8 cellular contexts compared by ENCODE assay signal in genomic region chr2:102736607-102737409, GRCh38. TPM values are rescaled to one million over a fixed set of nuclear protein-coding genes. Genes with fewer than 3 reads are reported as not detected.
DNase-seq lines count a peak whose midpoint lies in the region; ATAC-seq, FAIRE-seq and TF ChIP-seq lines count a peak whose summit lies in the region.

No MANE protein-coding gene starts in this region.

- peak; percentile 7 for DNase-seq in NCI-H2107 (lab: John Stamatoyannopoulos, UW)
- peak; percentile 73 to 82 (median 74) for DNase-seq in activated CD4-positive, CD25-positive, alpha-beta regulatory T cell (lab: John Stamatoyannopoulos, UW)
- DNase-seq in central memory CD8-positive, alpha-beta T cell (ENCODE audit: low spot score in 2 of 2): peak; percentile 63 to 76
- peak; percentile 93 for DNase-seq in kidney
- peak; percentile 62 to 80 for DNase-seq in stimulated activated CD4-positive, alpha-beta T cell treated with anti-CD3 and anti-CD28 coated beads, Interleukin-15, amount 100 ng/mL, for 48 hours (ENCODE audit: low read depth in 2 of 2)

- H3K27me3 Mint-ChIP-seq in central memory CD8-positive, alpha-beta T cell: no peaks in the 10 kb centered on the region

- peaks cover 14% of the 10 kb centered on the region for H3K79me2 ChIP-seq in ACC112 (ENCODE audit: control insufficient read depth, insufficient read depth, low read length, unreplicated experiment)

- H3K4me1 Mint-ChIP-seq in central memory CD8-positive, alpha-beta T cell: peaks cover 37% of the 10 kb centered on the region

- peak overlapping the region; percentile 88 for H3K4me3 ChIP-seq in ACC112 (ENCODE audit: low read depth, low read length)
- peak overlapping the region; percentile 92 to 93 for H3K4me3 ChIP-seq in kidney (ENCODE audit: low read length in 2 of 2)

- ATAC-seq in GM18508 (IDR thresholded peaks at IDR 0.05; ENCODE audit: insufficient read depth, unreplicated experiment) (peak; percentile 59), HG02970 (IDR thresholded peaks at IDR 0.05; ENCODE audit: low FRiP score, unreplicated experiment) (peak; percentile 94)
- peak; percentile 84 for ATAC-seq in central memory CD8-positive, alpha-beta T cell (replicated peaks; ENCODE audit: extremely low read depth, poor library complexity, severe bottlenecking)

- peak overlapping the region; percentile 92 for H3K27ac Mint-ChIP-seq in central memory CD8-positive, alpha-beta T cell (ENCODE audit: low read depth)

- peak overlapping the region; percentile 99 for H2AFZ ChIP-seq in ACC112 (ENCODE audit: low read length, unreplicated experiment)

- H3K27ac ChIP-seq in ACC112 (ENCODE audit: low read depth, low read length) (no peak overlapping the region), kidney (ENCODE audit: low read depth in 2 of 2, low read length in 2 of 2) (peak overlapping the region; percentile 75 to 82)

- peak overlapping the region; percentile 76 to 77 for H3K9ac ChIP-seq in kidney (ENCODE audit: low read length in 2 of 2)

- H3K4me3 Mint-ChIP-seq in central memory CD8-positive, alpha-beta T cell: peak overlapping the region; percentile 94

- H3K9me3 ChIP-seq in kidney (ENCODE audit: control insufficient read depth in 1 of 2, low read length in 2 of 2): no peaks in the 10 kb centered on the region

- H3K27me3 ChIP-seq in ACC112 (ENCODE audit: insufficient read depth, low read length): no peaks in the 10 kb centered on the region

- no peak for TF ChIP-seq CTCF in kidney (IDR thresholded peaks at IDR 0.05; ENCODE audit: borderline replicate concordance, extremely low read depth, insufficient read depth)

- H3K36me3 ChIP-seq in ACC112 (ENCODE audit: insufficient read depth, low read length): no peaks in the 10 kb centered on the region
- peaks cover under 1 to 2% of the 10 kb centered on the region in 2 donors for H3K36me3 ChIP-seq in kidney (ENCODE audit: control insufficient read depth in 1 of 2, insufficient read depth in 2 of 2, low read length in 2 of 2)

- intact Hi-C loops in kidney (cut with DNase I): no loop called here

- H3K9me3 Mint-ChIP-seq in central memory CD8-positive, alpha-beta T cell: no peaks in the 10 kb centered on the region

- peaks cover 11% of the 10 kb centered on the region for H3K36me3 Mint-ChIP-seq in central memory CD8-positive, alpha-beta T cell (ENCODE audit: insufficient read depth)

- FAIRE-seq in kidney (lab: Jason Lieb, UNC): no peak

- H3K4me1 ChIP-seq in ACC112 (ENCODE audit: control insufficient read depth, insufficient read depth, low read length, unreplicated experiment): peaks cover 12% of the 10 kb centered on the region
- peaks cover 6 to 7% of the 10 kb centered on the region in 2 donors for H3K4me1 ChIP-seq in kidney (ENCODE audit: control insufficient read depth in 1 of 2, insufficient read depth in 1 of 2, low read depth in 1 of 2, low read length in 2 of 2)

RNA-seq across cellular contexts. Expression of gene TMEM182, which starts 25.0 kb away (rescaled TPM):
- total RNA-seq in kidney: 6.5 TPM
- polyA plus RNA-seq in kidney (ENCODE audit: insufficient read depth, low read depth, low replicate concordance): 4.2 TPM

Comparison
In these comparisons a context has a peak if more than half of its experiments do, and no peak if none do; other contexts are left out.
1. DNase-seq: peak in every context shown above with its lines; median percentile 93 in kidney; 74 in activated CD4-positive, CD25-positive, alpha-beta regulatory T cell; 71 in stimulated activated CD4-positive, alpha-beta T cell treated with anti-CD3 and anti-CD28 coated beads, Interleukin-15, amount 100 ng/mL, for 48 hours; 70 in central memory CD8-positive, alpha-beta T cell; 7 in NCI-H2107.